In the genomic region with DNA sequence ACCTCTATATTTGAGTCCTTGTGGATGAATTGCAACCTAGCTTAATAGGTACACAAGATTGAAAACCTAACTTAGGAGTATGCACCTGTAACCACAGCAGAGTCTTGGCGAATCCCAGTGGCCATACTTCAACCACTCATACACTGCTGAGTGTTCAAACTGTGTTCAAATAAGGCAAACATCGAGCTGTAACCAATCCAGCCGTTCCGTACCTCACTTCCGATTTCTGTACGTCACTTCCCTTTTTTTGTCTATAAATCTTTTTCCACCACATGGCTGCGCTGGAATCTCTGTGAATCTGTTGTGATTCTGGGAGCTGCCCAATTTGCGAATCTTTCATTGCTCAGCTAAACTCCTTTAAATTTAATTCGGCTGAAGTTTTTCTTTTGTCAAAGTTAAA, we compare ENCODE assay signal across 1 cellular context.
TF ChIP-seq lines count a peak whose summit lies in the region.

No MANE protein-coding gene starts in this region.

TF ChIP-seq in K562, 482 proteins besides CTCF, POLR2A, EP300 and RAD21 (continued from another document and continues in another):
- TF ChIP-seq, protein P1, sequence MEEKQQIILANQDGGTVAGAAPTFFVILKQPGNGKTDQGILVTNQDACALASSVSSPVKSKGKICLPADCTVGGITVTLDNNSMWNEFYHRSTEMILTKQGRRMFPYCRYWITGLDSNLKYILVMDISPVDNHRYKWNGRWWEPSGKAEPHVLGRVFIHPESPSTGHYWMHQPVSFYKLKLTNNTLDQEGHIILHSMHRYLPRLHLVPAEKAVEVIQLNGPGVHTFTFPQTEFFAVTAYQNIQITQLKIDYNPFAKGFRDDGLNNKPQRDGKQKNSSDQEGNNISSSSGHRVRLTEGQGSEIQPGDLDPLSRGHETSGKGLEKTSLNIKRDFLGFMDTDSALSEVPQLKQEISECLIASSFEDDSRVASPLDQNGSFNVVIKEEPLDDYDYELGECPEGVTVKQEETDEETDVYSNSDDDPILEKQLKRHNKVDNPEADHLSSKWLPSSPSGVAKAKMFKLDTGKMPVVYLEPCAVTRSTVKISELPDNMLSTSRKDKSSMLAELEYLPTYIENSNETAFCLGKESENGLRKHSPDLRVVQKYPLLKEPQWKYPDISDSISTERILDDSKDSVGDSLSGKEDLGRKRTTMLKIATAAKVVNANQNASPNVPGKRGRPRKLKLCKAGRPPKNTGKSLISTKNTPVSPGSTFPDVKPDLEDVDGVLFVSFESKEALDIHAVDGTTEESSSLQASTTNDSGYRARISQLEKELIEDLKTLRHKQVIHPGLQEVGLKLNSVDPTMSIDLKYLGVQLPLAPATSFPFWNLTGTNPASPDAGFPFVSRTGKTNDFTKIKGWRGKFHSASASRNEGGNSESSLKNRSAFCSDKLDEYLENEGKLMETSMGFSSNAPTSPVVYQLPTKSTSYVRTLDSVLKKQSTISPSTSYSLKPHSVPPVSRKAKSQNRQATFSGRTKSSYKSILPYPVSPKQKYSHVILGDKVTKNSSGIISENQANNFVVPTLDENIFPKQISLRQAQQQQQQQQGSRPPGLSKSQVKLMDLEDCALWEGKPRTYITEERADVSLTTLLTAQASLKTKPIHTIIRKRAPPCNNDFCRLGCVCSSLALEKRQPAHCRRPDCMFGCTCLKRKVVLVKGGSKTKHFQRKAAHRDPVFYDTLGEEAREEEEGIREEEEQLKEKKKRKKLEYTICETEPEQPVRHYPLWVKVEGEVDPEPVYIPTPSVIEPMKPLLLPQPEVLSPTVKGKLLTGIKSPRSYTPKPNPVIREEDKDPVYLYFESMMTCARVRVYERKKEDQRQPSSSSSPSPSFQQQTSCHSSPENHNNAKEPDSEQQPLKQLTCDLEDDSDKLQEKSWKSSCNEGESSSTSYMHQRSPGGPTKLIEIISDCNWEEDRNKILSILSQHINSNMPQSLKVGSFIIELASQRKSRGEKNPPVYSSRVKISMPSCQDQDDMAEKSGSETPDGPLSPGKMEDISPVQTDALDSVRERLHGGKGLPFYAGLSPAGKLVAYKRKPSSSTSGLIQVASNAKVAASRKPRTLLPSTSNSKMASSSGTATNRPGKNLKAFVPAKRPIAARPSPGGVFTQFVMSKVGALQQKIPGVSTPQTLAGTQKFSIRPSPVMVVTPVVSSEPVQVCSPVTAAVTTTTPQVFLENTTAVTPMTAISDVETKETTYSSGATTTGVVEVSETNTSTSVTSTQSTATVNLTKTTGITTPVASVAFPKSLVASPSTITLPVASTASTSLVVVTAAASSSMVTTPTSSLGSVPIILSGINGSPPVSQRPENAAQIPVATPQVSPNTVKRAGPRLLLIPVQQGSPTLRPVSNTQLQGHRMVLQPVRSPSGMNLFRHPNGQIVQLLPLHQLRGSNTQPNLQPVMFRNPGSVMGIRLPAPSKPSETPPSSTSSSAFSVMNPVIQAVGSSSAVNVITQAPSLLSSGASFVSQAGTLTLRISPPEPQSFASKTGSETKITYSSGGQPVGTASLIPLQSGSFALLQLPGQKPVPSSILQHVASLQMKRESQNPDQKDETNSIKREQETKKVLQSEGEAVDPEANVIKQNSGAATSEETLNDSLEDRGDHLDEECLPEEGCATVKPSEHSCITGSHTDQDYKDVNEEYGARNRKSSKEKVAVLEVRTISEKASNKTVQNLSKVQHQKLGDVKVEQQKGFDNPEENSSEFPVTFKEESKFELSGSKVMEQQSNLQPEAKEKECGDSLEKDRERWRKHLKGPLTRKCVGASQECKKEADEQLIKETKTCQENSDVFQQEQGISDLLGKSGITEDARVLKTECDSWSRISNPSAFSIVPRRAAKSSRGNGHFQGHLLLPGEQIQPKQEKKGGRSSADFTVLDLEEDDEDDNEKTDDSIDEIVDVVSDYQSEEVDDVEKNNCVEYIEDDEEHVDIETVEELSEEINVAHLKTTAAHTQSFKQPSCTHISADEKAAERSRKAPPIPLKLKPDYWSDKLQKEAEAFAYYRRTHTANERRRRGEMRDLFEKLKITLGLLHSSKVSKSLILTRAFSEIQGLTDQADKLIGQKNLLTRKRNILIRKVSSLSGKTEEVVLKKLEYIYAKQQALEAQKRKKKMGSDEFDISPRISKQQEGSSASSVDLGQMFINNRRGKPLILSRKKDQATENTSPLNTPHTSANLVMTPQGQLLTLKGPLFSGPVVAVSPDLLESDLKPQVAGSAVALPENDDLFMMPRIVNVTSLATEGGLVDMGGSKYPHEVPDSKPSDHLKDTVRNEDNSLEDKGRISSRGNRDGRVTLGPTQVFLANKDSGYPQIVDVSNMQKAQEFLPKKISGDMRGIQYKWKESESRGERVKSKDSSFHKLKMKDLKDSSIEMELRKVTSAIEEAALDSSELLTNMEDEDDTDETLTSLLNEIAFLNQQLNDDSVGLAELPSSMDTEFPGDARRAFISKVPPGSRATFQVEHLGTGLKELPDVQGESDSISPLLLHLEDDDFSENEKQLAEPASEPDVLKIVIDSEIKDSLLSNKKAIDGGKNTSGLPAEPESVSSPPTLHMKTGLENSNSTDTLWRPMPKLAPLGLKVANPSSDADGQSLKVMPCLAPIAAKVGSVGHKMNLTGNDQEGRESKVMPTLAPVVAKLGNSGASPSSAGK (IDR thresholded peaks at IDR 0.05) = 0 out of 2 replicates have a peak, but pooled peaks have one; percentile 26
- TF ChIP-seq MEIS2 (IDR thresholded peaks at IDR 0.05; ENCODE audit: partially characterized antibody) = peak; percentile 41
- no peak for TF ChIP-seq OTX1 (CRISPR knock-in tag; IDR thresholded peaks at IDR 0.05)
- 0 out of 4 replicates have a peak, but pooled peaks of 1 of the 2 experiments have one; percentile 45 for TF ChIP-seq SRF (CRISPR knock-in tag; IDR thresholded peaks at IDR 0.05)
- TF ChIP-seq CREM (IDR thresholded peaks at IDR 0.05; ENCODE audit: low read depth) = peak; percentile 79
- TF ChIP-seq CBX3 (IDR thresholded peaks at IDR 0.05; ENCODE audit: borderline replicate concordance in 1 of 2, low read length in 2 of 2) = 0 out of 3 replicates have a peak, but pooled peaks of 1 of the 2 experiments have one; percentile 13
- TF ChIP-seq MCM2 (IDR thresholded peaks at IDR 0.05; ENCODE audit: low read depth) = no peak
- 0 out of 2 replicates have a peak, but pooled peaks have one; percentile 18 for TF ChIP-seq CREB1 (IDR thresholded peaks at IDR 0.05)
- TF ChIP-seq CREB1 (CRISPR knock-in tag; IDR thresholded peaks at IDR 0.05) = no peak
- TF ChIP-seq, protein P2, sequence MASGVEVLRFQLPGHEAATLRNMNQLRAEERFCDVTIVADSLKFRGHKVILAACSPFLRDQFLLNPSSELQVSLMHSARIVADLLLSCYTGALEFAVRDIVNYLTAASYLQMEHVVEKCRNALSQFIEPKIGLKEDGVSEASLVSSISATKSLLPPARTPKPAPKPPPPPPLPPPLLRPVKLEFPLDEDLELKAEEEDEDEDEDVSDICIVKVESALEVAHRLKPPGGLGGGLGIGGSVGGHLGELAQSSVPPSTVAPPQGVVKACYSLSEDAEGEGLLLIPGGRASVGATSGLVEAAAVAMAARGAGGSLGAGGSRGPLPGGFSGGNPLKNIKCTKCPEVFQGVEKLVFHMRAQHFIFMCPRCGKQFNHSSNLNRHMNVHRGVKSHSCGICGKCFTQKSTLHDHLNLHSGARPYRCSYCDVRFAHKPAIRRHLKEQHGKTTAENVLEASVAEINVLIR (CRISPR knock-in tag; IDR thresholded peaks at IDR 0.05) = peak; percentile 23; the same call in 1 of the 2 replicates
- peak; percentile 93 for TF ChIP-seq SPI1 (IDR thresholded peaks at IDR 0.05; ENCODE audit: borderline replicate concordance, low read depth, low read length)
- peak; percentile 44; the same call in 1 of the 2 replicates for TF ChIP-seq MYBL2 (IDR thresholded peaks at IDR 0.05; ENCODE audit: low read depth)
- TF ChIP-seq MYBL2 (CRISPR knock-in tag; IDR thresholded peaks at IDR 0.05; ENCODE audit: borderline replicate concordance) = no peak
- TF ChIP-seq, protein P3, sequence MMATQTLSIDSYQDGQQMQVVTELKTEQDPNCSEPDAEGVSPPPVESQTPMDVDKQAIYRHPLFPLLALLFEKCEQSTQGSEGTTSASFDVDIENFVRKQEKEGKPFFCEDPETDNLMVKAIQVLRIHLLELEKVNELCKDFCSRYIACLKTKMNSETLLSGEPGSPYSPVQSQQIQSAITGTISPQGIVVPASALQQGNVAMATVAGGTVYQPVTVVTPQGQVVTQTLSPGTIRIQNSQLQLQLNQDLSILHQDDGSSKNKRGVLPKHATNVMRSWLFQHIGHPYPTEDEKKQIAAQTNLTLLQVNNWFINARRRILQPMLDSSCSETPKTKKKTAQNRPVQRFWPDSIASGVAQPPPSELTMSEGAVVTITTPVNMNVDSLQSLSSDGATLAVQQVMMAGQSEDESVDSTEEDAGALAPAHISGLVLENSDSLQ (IDR thresholded peaks at IDR 0.05) = peak; percentile 33; the same call in 1 of the 2 replicates
- TF ChIP-seq, protein P4, sequence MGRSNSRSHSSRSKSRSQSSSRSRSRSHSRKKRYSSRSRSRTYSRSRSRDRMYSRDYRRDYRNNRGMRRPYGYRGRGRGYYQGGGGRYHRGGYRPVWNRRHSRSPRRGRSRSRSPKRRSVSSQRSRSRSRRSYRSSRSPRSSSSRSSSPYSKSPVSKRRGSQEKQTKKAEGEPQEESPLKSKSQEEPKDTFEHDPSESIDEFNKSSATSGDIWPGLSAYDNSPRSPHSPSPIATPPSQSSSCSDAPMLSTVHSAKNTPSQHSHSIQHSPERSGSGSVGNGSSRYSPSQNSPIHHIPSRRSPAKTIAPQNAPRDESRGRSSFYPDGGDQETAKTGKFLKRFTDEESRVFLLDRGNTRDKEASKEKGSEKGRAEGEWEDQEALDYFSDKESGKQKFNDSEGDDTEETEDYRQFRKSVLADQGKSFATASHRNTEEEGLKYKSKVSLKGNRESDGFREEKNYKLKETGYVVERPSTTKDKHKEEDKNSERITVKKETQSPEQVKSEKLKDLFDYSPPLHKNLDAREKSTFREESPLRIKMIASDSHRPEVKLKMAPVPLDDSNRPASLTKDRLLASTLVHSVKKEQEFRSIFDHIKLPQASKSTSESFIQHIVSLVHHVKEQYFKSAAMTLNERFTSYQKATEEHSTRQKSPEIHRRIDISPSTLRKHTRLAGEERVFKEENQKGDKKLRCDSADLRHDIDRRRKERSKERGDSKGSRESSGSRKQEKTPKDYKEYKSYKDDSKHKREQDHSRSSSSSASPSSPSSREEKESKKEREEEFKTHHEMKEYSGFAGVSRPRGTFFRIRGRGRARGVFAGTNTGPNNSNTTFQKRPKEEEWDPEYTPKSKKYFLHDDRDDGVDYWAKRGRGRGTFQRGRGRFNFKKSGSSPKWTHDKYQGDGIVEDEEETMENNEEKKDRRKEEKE (IDR thresholded peaks at IDR 0.05; ENCODE audit: borderline replicate concordance in 1 of 2, control insufficient read depth in 1 of 2, low read depth in 2 of 2, low read length in 1 of 2) = no peak
- peak; percentile 75 for TF ChIP-seq FOXM1 (IDR thresholded peaks at IDR 0.05; ENCODE audit: low read depth)
- TF ChIP-seq FOXM1 (CRISPR knock-in tag; IDR thresholded peaks at IDR 0.05; ENCODE audit: low read depth) = no peak
- TF ChIP-seq PTBP1 (IDR thresholded peaks at IDR 0.05; ENCODE audit: low read depth, low read length) = no peak
- TF ChIP-seq KDM1A (IDR thresholded peaks at IDR 0.05) = peak; percentile 45 to 47; a peak in 2 of 4 replicates
- TF ChIP-seq, protein P5, sequence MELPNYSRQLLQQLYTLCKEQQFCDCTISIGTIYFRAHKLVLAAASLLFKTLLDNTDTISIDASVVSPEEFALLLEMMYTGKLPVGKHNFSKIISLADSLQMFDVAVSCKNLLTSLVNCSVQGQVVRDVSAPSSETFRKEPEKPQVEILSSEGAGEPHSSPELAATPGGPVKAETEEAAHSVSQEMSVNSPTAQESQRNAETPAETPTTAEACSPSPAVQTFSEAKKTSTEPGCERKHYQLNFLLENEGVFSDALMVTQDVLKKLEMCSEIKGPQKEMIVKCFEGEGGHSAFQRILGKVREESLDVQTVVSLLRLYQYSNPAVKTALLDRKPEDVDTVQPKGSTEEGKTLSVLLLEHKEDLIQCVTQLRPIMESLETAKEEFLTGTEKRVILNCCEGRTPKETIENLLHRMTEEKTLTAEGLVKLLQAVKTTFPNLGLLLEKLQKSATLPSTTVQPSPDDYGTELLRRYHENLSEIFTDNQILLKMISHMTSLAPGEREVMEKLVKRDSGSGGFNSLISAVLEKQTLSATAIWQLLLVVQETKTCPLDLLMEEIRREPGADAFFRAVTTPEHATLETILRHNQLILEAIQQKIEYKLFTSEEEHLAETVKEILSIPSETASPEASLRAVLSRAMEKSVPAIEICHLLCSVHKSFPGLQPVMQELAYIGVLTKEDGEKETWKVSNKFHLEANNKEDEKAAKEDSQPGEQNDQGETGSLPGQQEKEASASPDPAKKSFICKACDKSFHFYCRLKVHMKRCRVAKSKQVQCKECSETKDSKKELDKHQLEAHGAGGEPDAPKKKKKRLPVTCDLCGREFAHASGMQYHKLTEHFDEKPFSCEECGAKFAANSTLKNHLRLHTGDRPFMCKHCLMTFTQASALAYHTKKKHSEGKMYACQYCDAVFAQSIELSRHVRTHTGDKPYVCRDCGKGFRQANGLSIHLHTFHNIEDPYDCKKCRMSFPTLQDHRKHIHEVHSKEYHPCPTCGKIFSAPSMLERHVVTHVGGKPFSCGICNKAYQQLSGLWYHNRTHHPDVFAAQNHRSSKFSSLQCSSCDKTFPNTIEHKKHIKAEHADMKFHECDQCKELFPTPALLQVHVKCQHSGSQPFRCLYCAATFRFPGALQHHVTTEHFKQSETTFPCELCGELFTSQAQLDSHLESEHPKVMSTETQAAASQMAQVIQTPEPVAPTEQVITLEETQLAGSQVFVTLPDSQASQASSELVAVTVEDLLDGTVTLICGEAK (IDR thresholded peaks at IDR 0.05) = peak; percentile 76
- TF ChIP-seq, protein P5 (CRISPR knock-in tag; IDR thresholded peaks at IDR 0.05) = no peak
